10 cellular contexts compared by ENCODE assay signal in genomic region chr14:21735200-21735599, GRCh38.
"Had no signal": no experiment of that assay in that cellular context is flagged by ENCODE, and none has a peak within 500 bp of the region (broad histone marks: within the 10 kb centered on the region; RNA-seq: fewer than 3 reads in every experiment).

No MANE protein-coding gene starts in this region.

- H3K36me3 ChIP-seq: adrenal gland, heart right ventricle, left lung, sigmoid colon, stomach had no signal

- H3K27me3 ChIP-seq: adrenal gland had no signal

- H3K27ac ChIP-seq: adrenal gland, coronary artery, heart right ventricle, left lung, psoas muscle, sigmoid colon, stomach had no signal

- H3K4me1 ChIP-seq: adrenal gland, left lung, psoas muscle, sigmoid colon, stomach had no signal

- DNase-seq: effector CD8-positive, alpha-beta T cell; heart right ventricle; left lung; psoas muscle; sigmoid colon; stimulated activated CD4-positive, alpha-beta T cell treated with anti-CD3 and anti-CD28 coated beads, Interleukin-12 subunit alpha, Interleukin-12 subunit beta, amount 100 ng/mL, for 4 hours; stomach had no signal

- H3K27ac Mint-ChIP-seq: activated T-helper 2 cell treated with anti-CD3 and anti-CD28 coated beads, Interferon-gamma antibody, Interleukin-2, Interleukin-4, amounts not matched to agents 10 μg/mL and 5 μg/mL and 100 μg/mL, durations not matched to agents 14 hours and 24 hours and 36 hours had no signal

- ATAC-seq: heart right ventricle, psoas muscle had no signal

- H3K9me3 ChIP-seq: adrenal gland, left lung, psoas muscle, sigmoid colon, stomach had no signal

- H3K4me3 ChIP-seq: adrenal gland, coronary artery, heart right ventricle, left lung, psoas muscle, sigmoid colon, stomach had no signal

- H3K9me3 Mint-ChIP-seq: activated T-helper 2 cell treated with anti-CD3 and anti-CD28 coated beads, Interferon-gamma antibody, Interleukin-2, Interleukin-4, amounts not matched to agents 10 μg/mL and 5 μg/mL and 100 μg/mL, durations not matched to agents 14 hours and 24 hours and 36 hours had no signal
